In the genomic region with DNA sequence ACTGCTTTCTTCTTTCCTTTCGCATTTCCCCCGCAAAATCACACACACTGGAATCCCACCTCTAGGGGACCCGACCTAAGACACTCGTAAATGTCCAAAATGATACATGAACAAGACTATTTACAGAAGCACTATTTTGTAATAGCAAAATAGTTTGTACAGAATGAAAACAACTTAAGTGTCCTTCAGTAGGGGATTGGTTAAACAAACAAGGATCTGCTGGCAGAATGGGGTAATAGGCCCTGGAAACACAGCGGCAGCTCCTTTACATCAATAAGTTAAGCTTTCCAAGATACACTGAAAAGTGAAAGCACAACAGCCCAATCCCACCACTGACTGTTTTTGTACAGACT, we compare ENCODE assay signal across 13 cellular contexts. TPM values are rescaled to one million over a fixed set of nuclear protein-coding genes. Genes with fewer than 3 reads are reported as not detected.
DNase-seq lines count a peak whose midpoint lies in the region; FAIRE-seq and TF ChIP-seq lines count a peak whose summit lies in the region.
"Had no signal": no experiment of that assay in that cellular context is flagged by ENCODE, and none has a peak within 500 bp of the region (broad histone marks: within the 10 kb centered on the region; RNA-seq: fewer than 3 reads in every experiment).

No MANE protein-coding gene starts in this region.

- no peak for TF ChIP-seq POLR2A in spleen (IDR thresholded peaks at IDR 0.05)

- H2AFZ ChIP-seq in astrocyte (ENCODE audit: low read depth, low read length) = no peak overlapping the region
- H2AFZ ChIP-seq in hepatocyte = no peak overlapping the region

- H3K79me2 ChIP-seq in astrocyte (ENCODE audit: insufficient read depth, low read length) = peaks cover 59% of the 10 kb centered on the region
- H3K79me2 ChIP-seq in hepatocyte = no peaks in the 10 kb centered on the region

- WGBS in hepatocyte (ENCODE audit: low lambda C conversion rate, missing lambda C conversion rate) = 43% methylated on average over 5 of the region's 5 CpGs
- 82 to 90% (median 84%) methylated on average over 5 of the region's 5 CpGs for WGBS in spleen, 5 donors

- no peak overlapping the region for H3K27ac Mint-ChIP-seq in astrocyte (ENCODE audit: unreplicated experiment)
- no peak overlapping the region for H3K27ac Mint-ChIP-seq in type B pancreatic cell

- H3K9me3 Mint-ChIP-seq in astrocyte (ENCODE audit: unreplicated experiment) = no peaks in the 10 kb centered on the region
- H3K9me3 Mint-ChIP-seq in type B pancreatic cell = no peaks in the 10 kb centered on the region

- peaks cover 20% of the 10 kb centered on the region for H4K20me1 ChIP-seq in astrocyte (ENCODE audit: insufficient read depth, low read length)
- H4K20me1 ChIP-seq in hepatocyte (ENCODE audit: insufficient read depth, poor library complexity, severe bottlenecking) = no peaks in the 10 kb centered on the region

- H3K36me3 ChIP-seq in astrocyte (ENCODE audit: insufficient read depth, low read length) (no peaks in the 10 kb centered on the region), hepatocyte (replicated peaks; ENCODE audit: insufficient read depth, low read depth) (no peaks in the 10 kb centered on the region), spleen (no peaks in the 10 kb centered on the region)

- H3K4me3 Mint-ChIP-seq in astrocyte (ENCODE audit: unreplicated experiment) (no peak overlapping the region), type B pancreatic cell (peak overlapping the region; percentile 9)

- H3K36me3 Mint-ChIP-seq in astrocyte (ENCODE audit: low read depth, unreplicated experiment) (peaks cover 7% of the 10 kb centered on the region), type B pancreatic cell (no peaks in the 10 kb centered on the region)

- peaks cover 20% of the 10 kb centered on the region for H3K4me1 ChIP-seq in astrocyte (ENCODE audit: insufficient read depth, low read length)
- peaks cover 17% of the 10 kb centered on the region for H3K4me1 ChIP-seq in hepatocyte (ENCODE audit: insufficient read depth)
- peaks cover 0 to 10% (median 0%) of the 10 kb centered on the region in 6 donors for H3K4me1 ChIP-seq in spleen

- H3K27me3 Mint-ChIP-seq in astrocyte (ENCODE audit: low read depth, unreplicated experiment) = no peaks in the 10 kb centered on the region
- no peaks in the 10 kb centered on the region for H3K27me3 Mint-ChIP-seq in type B pancreatic cell

- no peaks in the 10 kb centered on the region for H3K9me3 ChIP-seq in astrocyte (ENCODE audit: insufficient read depth, low read depth, low read length)
- H3K9me3 ChIP-seq in hepatocyte (ENCODE audit: low read depth) = no peaks in the 10 kb centered on the region
- no peaks in the 10 kb centered on the region for H3K9me3 ChIP-seq in spleen

- peak; percentile 32 for FAIRE-seq in astrocyte (lab: Jason Lieb, UNC)
- FAIRE-seq: A204.1 had no signal

- H3K9me2 ChIP-seq in hepatocyte (replicated peaks; ENCODE audit: insufficient read depth) = no peaks in the 10 kb centered on the region

- H3K27ac ChIP-seq in astrocyte (ENCODE audit: low read depth, low read length) = peak overlapping the region; percentile 4
- peak overlapping the region; percentile 24 for H3K27ac ChIP-seq in hepatocyte
- no peak overlapping the region for H3K27ac ChIP-seq in spleen

- H3K27me3 ChIP-seq in astrocyte (ENCODE audit: insufficient read depth, low read length) (no peaks in the 10 kb centered on the region), hepatocyte (no peaks in the 10 kb centered on the region), spleen (replicated peaks in 1 of 7) (peaks cover 0 to 14% (median 0%) of the 10 kb centered on the region in 7 donors)

- peak overlapping the region; percentile 40 for H3K4me2 ChIP-seq in astrocyte (ENCODE audit: low read length)
- peak overlapping the region; percentile 65 for H3K4me2 ChIP-seq in hepatocyte

- TF ChIP-seq CTCF in astrocyte (IDR thresholded peaks at IDR 0.05; ENCODE audit: insufficient read depth, low read depth, low read length) (no peak), hepatocyte (IDR thresholded peaks at IDR 0.05; ENCODE audit: poor library complexity) (no peak), type B pancreatic cell (conservative IDR thresholded peaks at IDR 0.05) (peak; percentile 21), spleen (IDR thresholded peaks at IDR 0.05 in 8 of 11, conservative IDR thresholded peaks at IDR 0.05 in 3 of 11) (no peak)

- peak in 2 of 3 experiments; percentile 13 to 57 for DNase-seq in NCI-H1417 (lab: John Stamatoyannopoulos, UW)
- no peak for DNase-seq in NCI-H1417 treated with DMSO at 0.1 percent for 48 hours (lab: John Stamatoyannopoulos, UW)
- no peak for DNase-seq in astrocyte (ENCODE audit: low read depth)
- no peak for DNase-seq in hepatocyte (ENCODE audit: low spot score)
- DNase-seq in type B pancreatic cell (ENCODE audit: extremely low spot score, unreplicated experiment) = no peak
- no peak for DNase-seq in spleen
- no peak for DNase-seq in NCI-H146 (lab: John Stamatoyannopoulos, UW)
- no peak for DNase-seq in activated CD4-positive, alpha-beta T cell treated with anti-CD3 and anti-CD28 coated beads, Interleukin-2, amount 50 U/mL, for 4 hours
- DNase-seq: activated T-cell treated with anti-CD3 and anti-CD28 coated beads, Interleukin-2, amount 50 U/mL, for 48 hours; central memory CD4-positive, alpha-beta T cell; foreskin melanocyte; SHP77 treated with DMSO at 0.1 percent for 48 hours had no signal

- no peak overlapping the region for H3K9ac ChIP-seq in astrocyte (ENCODE audit: low read length)

- H3K4me3 ChIP-seq in astrocyte (ENCODE audit: insufficient read depth, low read depth, low read length) (no peak overlapping the region), hepatocyte (no peak overlapping the region), spleen (no peak overlapping the region)

- H3K4me1 Mint-ChIP-seq in astrocyte (ENCODE audit: low read depth, unreplicated experiment) (peaks cover 23% of the 10 kb centered on the region), type B pancreatic cell (ENCODE audit: unreplicated experiment) (peaks cover 16% of the 10 kb centered on the region)

- intact Hi-C loops in spleen (cut with DNase I; ENCODE audit: low total_unique reads) = no loop called here

RNA-seq across cellular contexts. Expression of gene LTBP2, which starts 48.8 kb away (rescaled TPM):
- total RNA-seq in astrocyte (162 and 196 TPM in 2 replicates), hepatocyte (3.0 and 8.6 TPM in 2 replicates), type B pancreatic cell (ENCODE audit: low replicate concordance) (1.1 and 2.4 TPM in 2 replicates), spleen (10 to 100 TPM in 1 of 7 donors, 1 to 10 TPM in 6; 4.3 to 10.7 (median 6.3) TPM)
- polyA plus RNA-seq in hepatocyte (6.7 and 7.6 TPM in 2 replicates), spleen (1 to 10 TPM; 3.4 to 6.7 (median 4.2) TPM)

Comparison
In these comparisons a context has a peak if more than half of its experiments do, and no peak if none do; other contexts are left out.
1. DNase-seq: peak in NCI-H1417 (2 of 3); none in NCI-H1417 treated with DMSO at 0.1 percent for 48 hours (single experiment), astrocyte (single experiment), hepatocyte (single experiment), type B pancreatic cell (single experiment), spleen (single experiment), NCI-H146 (single experiment) and activated CD4-positive, alpha-beta T cell treated with anti-CD3 and anti-CD28 coated beads, Interleukin-2, amount 50 U/mL, for 4 hours (0 of 2).
2. H3K27ac ChIP-seq: peak in astrocyte (single experiment) and hepatocyte (single experiment); none in spleen (0 of 8).
3. RNA of gene LTBP2, which starts 48.8 kb away (total RNA-seq): 162 to 196 TPM in astrocyte; 3.0 to 8.6 TPM in hepatocyte, 4.3 to 10.7 TPM in spleen and 1.1 to 2.4 TPM in type B pancreatic cell; every median in the first group is over 10 times any median in the second.